ENCODE assay signal across 17 cellular contexts in the genomic region with DNA sequence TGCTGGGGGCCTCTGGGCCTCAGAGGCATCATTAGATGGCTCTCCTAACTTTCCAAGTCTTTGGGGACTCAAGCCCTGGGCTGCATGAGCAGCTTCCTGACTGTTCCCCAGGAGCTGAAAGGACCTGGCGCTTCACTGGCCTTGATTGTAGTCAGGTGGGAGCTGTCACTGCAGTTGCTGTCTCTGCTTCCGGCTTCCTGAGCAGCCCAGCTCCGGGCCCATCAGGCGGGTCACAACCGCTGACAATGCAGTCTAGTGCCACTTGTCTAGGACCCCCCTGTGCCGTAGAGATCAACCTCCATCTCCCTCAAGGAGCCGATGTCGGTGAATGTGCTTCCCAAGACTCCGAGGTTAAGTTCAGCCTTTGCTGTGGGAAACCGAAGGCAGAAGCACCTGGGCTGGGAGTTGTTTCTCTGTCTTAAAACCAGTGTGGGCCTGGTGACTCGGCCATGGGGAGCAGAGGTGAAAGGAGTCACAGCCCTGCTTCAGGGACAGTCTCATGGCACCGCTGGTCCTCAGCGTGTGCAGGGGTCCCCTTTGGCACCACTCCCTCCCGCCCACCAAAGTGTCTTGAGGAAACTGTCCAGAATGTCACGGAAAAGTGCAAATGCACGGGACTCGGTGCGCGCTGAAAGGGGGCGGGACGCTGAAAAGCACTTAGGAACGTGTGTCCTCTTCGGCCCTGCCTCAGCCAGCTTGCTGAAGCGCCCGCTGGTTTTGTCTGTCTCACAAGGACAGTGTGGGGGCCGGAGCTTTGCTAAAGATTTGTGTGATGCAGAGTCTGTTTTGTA. TPM values are rescaled to one million over a fixed set of nuclear protein-coding genes. Genes with fewer than 3 reads are reported as not detected.
"Had no signal": no experiment of that assay in that cellular context is flagged by ENCODE, and none has a peak within 500 bp of the region (broad histone marks: within the 10 kb centered on the region; RNA-seq: fewer than 3 reads in every experiment).

No MANE protein-coding gene starts in this region.

- DNase-seq: activated CD4-positive, alpha-beta memory T cell treated with anti-CD3 and anti-CD28 coated beads, Interleukin-2, amount 10 ng/mL, durations not matched to agents 7 days and 5 days; activated CD4-positive, alpha-beta T cell treated with anti-CD3 and anti-CD28 coated beads for 4 hours; activated effector memory CD4-positive, alpha-beta T cell treated with Interleukin-2 at 50 U/mL for 16 hours; activated T-cell treated with anti-CD3 and anti-CD28 coated beads, Interleukin-2, amount 50 U/mL, for 24 hours; amniotic stem cell; body of pancreas; effector memory CD4-positive, alpha-beta T cell; foreskin melanocyte; mesenchymal stem cell; natural killer cell; spleen; stomach; tibial artery had no signal

- ATAC-seq: body of pancreas, natural killer cell, WTC11 had no signal

- H3K4me3 ChIP-seq: body of pancreas, SJSA1, spleen, stomach, tibial artery had no signal

- H3K9me3 ChIP-seq: body of pancreas, SJSA1, spleen, stomach, tibial artery had no signal

- H3K27me3 ChIP-seq: body of pancreas, SJSA1, tibial artery had no signal

- H3K36me3 ChIP-seq: SJSA1, spleen, stomach, tibial artery had no signal

- H3K4me1 ChIP-seq: body of pancreas, SJSA1, spleen, tibial artery had no signal

- H3K27ac ChIP-seq: body of pancreas, SJSA1, spleen, tibial artery had no signal

RNA-seq across cellular contexts. Expression of a gene that starts 44.8 kb away (rescaled TPM):
- total RNA-seq: activated CD4-positive, alpha-beta memory T cell treated with anti-CD3 and anti-CD28 coated beads, Interleukin-2, amount 10 ng/mL, durations not matched to agents 7 days and 5 days; fibroblast of lung; natural killer cell; SJSA1; T-helper 2 cell treated with Interferon-gamma antibody and Interleukin-4, amounts not matched to agents 100 ng/mL and 5 ng/mL, for 36 hours had no signal
- polyA plus RNA-seq: fibroblast of lung had no signal
